9 cellular contexts compared by ENCODE assay signal in genomic region chr14:49977126-49977841, GRCh38.
A peak's percentile ranks its signal among the peaks of the same experiment; 100 is the strongest.
DNase-seq lines count a peak whose midpoint lies in the region; ATAC-seq and TF ChIP-seq lines count a peak whose summit lies in the region.
"Had no signal": no experiment of that assay in that cellular context is flagged by ENCODE, and none has a peak within 500 bp of the region (broad histone marks: within the 10 kb centered on the region; RNA-seq: fewer than 3 reads in every experiment).

No MANE protein-coding gene starts in this region.

- POLR2A ChIA-PET in activated CD4-positive, alpha-beta T cell treated with anti-CD3 and anti-CD28 coated beads, Interleukin-2, amount 10 ng/mL, durations not matched to agents 7 days and 5 days (lab: Charles Lee) = interaction anchor here (0.6 to 1.1 kb wide), 2 partner anchors 21 to 31 kb away, joined by 3 to 7 read pairs; no protein-coding TSS in a partner anchor

- H3K27ac Mint-ChIP-seq in activated CD4-positive, alpha-beta T cell treated with anti-CD3 and anti-CD28 coated beads, Interleukin-2, amount 10 ng/mL, durations not matched to agents 7 days and 5 days = peak overlapping the region; percentile 91
- H3K27ac Mint-ChIP-seq in naive B cell = peak overlapping the region; percentile 76 to 99 (median 94)

- H3K27ac ChIP-seq in uterus = no peak overlapping the region
- H3K27ac ChIP-seq: suprapubic skin had no signal

- H3K27me3 ChIP-seq in uterus = no peaks in the 10 kb centered on the region
- H3K27me3 ChIP-seq: suprapubic skin had no signal

- H3K36me3 Mint-ChIP-seq in activated CD4-positive, alpha-beta T cell treated with anti-CD3 and anti-CD28 coated beads, Interleukin-2, amount 10 ng/mL, durations not matched to agents 7 days and 5 days (ENCODE audit: low read depth) = peaks cover 32% of the 10 kb centered on the region
- H3K36me3 Mint-ChIP-seq in naive B cell = peaks cover 4% of the 10 kb centered on the region in 2 donors

- H3K4me1 ChIP-seq in uterus = peaks cover 0 to 4% of the 10 kb centered on the region in 2 donors

- H3K4me3 Mint-ChIP-seq in activated CD4-positive, alpha-beta T cell treated with anti-CD3 and anti-CD28 coated beads, Interleukin-2, amount 10 ng/mL, durations not matched to agents 7 days and 5 days = peak overlapping the region; percentile 55
- peak overlapping the region; percentile 57 to 93 (median 87) for H3K4me3 Mint-ChIP-seq in naive B cell

- DNase-seq in activated gamma-delta T cell treated with Interleukin-2 at 50 U/mL for 16 hours = peak; percentile 24
- DNase-seq in activated gamma-delta T cell (lab: John Stamatoyannopoulos, UW) = no peak
- peak; percentile 60 for DNase-seq in activated CD4-positive, alpha-beta T cell treated with anti-CD3 and anti-CD28 coated beads, Interleukin-2, amount 10 ng/mL, durations not matched to agents 7 days and 5 days
- DNase-seq in naive B cell = peak; percentile 66
- DNase-seq in uterus = no peak
- no peak for DNase-seq in NCI-H1105 (lab: John Stamatoyannopoulos, UW)
- no peak for DNase-seq in epidermal melanocyte (ENCODE audit: insufficient read length, low spot score)

- H3K4me1 Mint-ChIP-seq in activated CD4-positive, alpha-beta T cell treated with anti-CD3 and anti-CD28 coated beads, Interleukin-2, amount 10 ng/mL, durations not matched to agents 7 days and 5 days = peaks cover 81% of the 10 kb centered on the region
- peaks cover 68 to 92% (median 78%) of the 10 kb centered on the region in 3 donors for H3K4me1 Mint-ChIP-seq in naive B cell

- H3K27me3 Mint-ChIP-seq in activated CD4-positive, alpha-beta T cell treated with anti-CD3 and anti-CD28 coated beads, Interleukin-2, amount 10 ng/mL, durations not matched to agents 7 days and 5 days = no peaks in the 10 kb centered on the region
- H3K27me3 Mint-ChIP-seq in naive B cell = no peaks in the 10 kb centered on the region

- H3K36me3 ChIP-seq in uterus = no peaks in the 10 kb centered on the region
- H3K36me3 ChIP-seq: suprapubic skin had no signal

- peaks cover 2% of the 10 kb centered on the region for H3K9me3 Mint-ChIP-seq in activated CD4-positive, alpha-beta T cell treated with anti-CD3 and anti-CD28 coated beads, Interleukin-2, amount 10 ng/mL, durations not matched to agents 7 days and 5 days
- no peaks in the 10 kb centered on the region for H3K9me3 Mint-ChIP-seq in naive B cell

- CTCF ChIA-PET in activated CD4-positive, alpha-beta T cell treated with anti-CD3 and anti-CD28 coated beads, Interleukin-2, amount 10 ng/mL, durations not matched to agents 7 days and 5 days (lab: Charles Lee) = interaction anchor here (1.1 to 1.8 kb wide), 8 partner anchors 14 to 115 kb away, joined by 3 to 7 read pairs (median 6); no protein-coding TSS in a partner anchor

- no peaks in the 10 kb centered on the region for H3K9me3 ChIP-seq in uterus
- H3K9me3 ChIP-seq: suprapubic skin had no signal

- intact Hi-C loops in uterus (cut with DNase I; ENCODE audit: low total_unique reads) = loop anchor here (10.0 kb wide), 1 partner anchor 78 kb away; no protein-coding TSS in a partner anchor

- TF ChIP-seq CTCF in uterus (IDR thresholded peaks at IDR 0.05) = no peak

- no peak for TF ChIP-seq POLR2A in uterus (IDR thresholded peaks at IDR 0.05)

- no peak overlapping the region for H3K4me3 ChIP-seq in uterus
- H3K4me3 ChIP-seq: suprapubic skin had no signal

- peak; percentile 81 for ATAC-seq in HG03342 (IDR thresholded peaks at IDR 0.05; ENCODE audit: unreplicated experiment)
- peak; percentile 86 to 87 for ATAC-seq in naive B cell (ENCODE audit: low read depth in 2 of 2)

Comparison
In these comparisons a context has a peak if more than half of its experiments do, and no peak if none do; other contexts are left out.
1. DNase-seq: peak in activated gamma-delta T cell treated with Interleukin-2 at 50 U/mL for 16 hours (single experiment), activated CD4-positive, alpha-beta T cell treated with anti-CD3 and anti-CD28 coated beads, Interleukin-2, amount 10 ng/mL, durations not matched to agents 7 days and 5 days (single experiment) and naive B cell (single experiment); none in activated gamma-delta T cell (single experiment), uterus (0 of 2), NCI-H1105 (single experiment) and epidermal melanocyte (single experiment).